15 cellular contexts compared by ENCODE assay signal in the genomic region with DNA sequence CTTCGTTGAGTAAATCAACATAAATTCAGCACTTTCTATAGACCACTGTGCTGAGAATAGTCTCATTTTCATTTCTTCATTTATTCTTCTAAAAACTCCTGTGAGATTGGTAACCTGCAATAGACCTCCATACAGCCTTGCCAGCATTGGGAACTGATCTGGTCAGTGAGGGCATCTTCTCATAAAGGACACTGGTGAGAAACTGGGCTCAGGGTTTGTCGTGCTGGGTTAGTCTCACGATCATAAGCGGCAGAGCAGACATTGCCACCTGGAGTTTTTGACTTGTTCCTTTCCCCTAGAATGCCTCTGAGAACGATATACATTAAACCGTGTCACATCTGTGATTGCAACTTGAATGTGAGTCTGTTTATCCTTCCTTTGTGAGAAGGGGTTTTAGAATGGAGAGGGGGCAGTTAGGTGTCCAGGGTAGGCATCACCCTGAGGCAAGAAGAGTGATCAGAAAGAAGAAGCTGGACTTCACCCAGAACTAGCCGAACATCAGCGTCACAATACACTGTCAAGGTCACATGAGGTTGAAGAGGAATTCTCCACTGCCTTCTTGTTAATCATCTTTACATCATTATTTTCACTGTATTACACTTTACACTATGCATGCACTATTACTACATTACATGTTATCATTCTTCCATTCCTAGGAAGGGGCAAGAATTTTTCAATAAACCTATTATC. TPM values are rescaled to one million over a fixed set of nuclear protein-coding genes. Genes with fewer than 3 reads are reported as not detected.
A peak's percentile ranks its signal among the peaks of the same experiment; 100 is the strongest.
DNase-seq lines count a peak whose midpoint lies in the region; ATAC-seq and TF ChIP-seq lines count a peak whose summit lies in the region.
"Had no signal": no experiment of that assay in that cellular context is flagged by ENCODE, and none has a peak within 500 bp of the region (broad histone marks: within the 10 kb centered on the region; RNA-seq: fewer than 3 reads in every experiment).

No MANE protein-coding gene starts in this region.

- no peak overlapping the region for H3K27ac ChIP-seq in CD8-positive, alpha-beta T cell (ENCODE audit: low read depth, low read length)
- no peak overlapping the region for H3K27ac ChIP-seq in H9 (ENCODE audit: insufficient read length, low read depth, low read length)
- H3K27ac ChIP-seq: BLaER1, SK-N-MC had no signal

- H3K23me2 ChIP-seq in H9 (ENCODE audit: insufficient read length, low read depth, low read length, poor library complexity, severe bottlenecking): no peaks in the 10 kb centered on the region

- no peaks in the 10 kb centered on the region for H3K9me3 ChIP-seq in CD8-positive, alpha-beta T cell (ENCODE audit: low read length)
- H3K9me3 ChIP-seq in H9 (ENCODE audit: control insufficient read depth, low read depth, low read length): no peaks in the 10 kb centered on the region

- intact Hi-C loops in CD8-positive, alpha-beta T cell (cut with DNase I, micrococcal nuclease): no loop called here

- no peak overlapping the region for H3K4ac ChIP-seq in H9 (ENCODE audit: low read depth, low read length)

- H3K14ac ChIP-seq in H9 (ENCODE audit: insufficient read depth, low read length): no peak overlapping the region

- no peaks in the 10 kb centered on the region for H3K36me3 Mint-ChIP-seq in CD8-positive, alpha-beta T cell
- no peaks in the 10 kb centered on the region for H3K36me3 Mint-ChIP-seq in H9 (ENCODE audit: insufficient read depth in 1 of 3, low read depth in 3 of 3)
- peaks cover 5% of the 10 kb centered on the region for H3K36me3 Mint-ChIP-seq in brain
- no peaks in the 10 kb centered on the region for H3K36me3 Mint-ChIP-seq in natural killer cell treated with Interleukin-12 subunit alpha and Interleukin-12 subunit beta and Interleukin-15 and Interleukin-18, amount 100 ng/mL, for 72 hours

- H3T11ph ChIP-seq in H9 (ENCODE audit: low read length): no peak overlapping the region

- DNase-seq in CD8-positive, alpha-beta T cell: no peak
- no peak for DNase-seq in H9
- no peak for DNase-seq in natural killer cell treated with Interleukin-12 subunit alpha and Interleukin-12 subunit beta and Interleukin-15 and Interleukin-18, amount 100 ng/mL, for 72 hours (ENCODE audit: low spot score)
- no peak for DNase-seq in NCI-H2171 treated with DMSO at 0.1 percent for 48 hours (lab: John Stamatoyannopoulos, UW)
- DNase-seq in middle frontal gyrus (ENCODE audit: extremely low spot score, low spot score): no peak
- no peak for DNase-seq in stimulated activated CD4-positive, alpha-beta T cell treated with anti-CD3 and anti-CD28 coated beads, Interleukin-15, amount 100 ng/mL, for 24 hours
- DNase-seq: foreskin melanocyte; mesendoderm; NCI-H2029 treated with DMSO at 0.1 percent for 48 hours; stimulated activated CD4-positive, alpha-beta T cell treated with anti-CD3 and anti-CD28 coated beads, Interleukin-1b, Interleukin-23, amount 100 ng/mL, for 48 hours; WERI-Rb-1 had no signal

- no peaks in the 10 kb centered on the region for H3K9me3 Mint-ChIP-seq in CD8-positive, alpha-beta T cell
- H3K9me3 Mint-ChIP-seq in H9 (no peaks in the 10 kb centered on the region), brain (peaks cover 0 to 1% (median 0%) of the 10 kb centered on the region in 5 experiments)
- H3K9me3 Mint-ChIP-seq in natural killer cell treated with Interleukin-12 subunit alpha and Interleukin-12 subunit beta and Interleukin-15 and Interleukin-18, amount 100 ng/mL, for 72 hours: no peaks in the 10 kb centered on the region

- no peak overlapping the region for H3K56ac ChIP-seq in H9 (ENCODE audit: insufficient read length, low read depth, low read length)

- no peak overlapping the region for H4K5ac ChIP-seq in H9 (ENCODE audit: insufficient read length, low read depth, low read length)

- H3K4me2 ChIP-seq in H9 (ENCODE audit: insufficient read depth, insufficient read length, low read length): no peak overlapping the region
- H3K4me2 ChIP-seq: BLaER1 had no signal

- no peak for TF ChIP-seq CTCF in CD8-positive, alpha-beta T cell (IDR thresholded peaks at IDR 0.05)
- no peak for TF ChIP-seq CTCF in H9 (conservative IDR thresholded peaks at IDR 0.05)
- no peak for TF ChIP-seq CTCF in brain (conservative IDR thresholded peaks at IDR 0.05)

- H3K36me3 ChIP-seq in CD8-positive, alpha-beta T cell (ENCODE audit: insufficient read depth, low read length): no peaks in the 10 kb centered on the region
- H3K36me3 ChIP-seq: BLaER1 had no signal

- no CpG with 5 or more reads among the region's 8 CpGs for WGBS in H9 (ENCODE audit: extremely low coverage, insufficient read length, low lambda C conversion rate)

- no peaks in the 10 kb centered on the region for H3K79me1 ChIP-seq in H9 (ENCODE audit: insufficient read depth, low read depth, low read length, poor library complexity, severe bottlenecking)

- no peak overlapping the region for H3K4me3 ChIP-seq in CD8-positive, alpha-beta T cell (ENCODE audit: low read depth, low read length)
- H3K4me3 ChIP-seq: BLaER1 had no signal

- no peak overlapping the region for H2BK12ac ChIP-seq in H9 (ENCODE audit: insufficient read length, low read depth, low read length)

- H3K4me1 ChIP-seq in CD8-positive, alpha-beta T cell (ENCODE audit: insufficient read depth, low read length): peaks cover 6% of the 10 kb centered on the region
- no peaks in the 10 kb centered on the region for H3K4me1 ChIP-seq in H9 (ENCODE audit: insufficient read depth, low read length)
- H3K4me1 ChIP-seq: BLaER1 had no signal

- H3K4me1 Mint-ChIP-seq in CD8-positive, alpha-beta T cell (ENCODE audit: low read depth): peaks cover 13% of the 10 kb centered on the region
- H3K4me1 Mint-ChIP-seq in H9: peaks cover 10% of the 10 kb centered on the region in 2 experiments
- H3K4me1 Mint-ChIP-seq in brain: peaks cover 52% of the 10 kb centered on the region
- peaks cover 8 to 10% of the 10 kb centered on the region in 2 donors for H3K4me1 Mint-ChIP-seq in natural killer cell treated with Interleukin-12 subunit alpha and Interleukin-12 subunit beta and Interleukin-15 and Interleukin-18, amount 100 ng/mL, for 72 hours (ENCODE audit: low read depth in 2 of 2)

- no peak overlapping the region for H3K23ac ChIP-seq in H9 (ENCODE audit: insufficient read length, low read depth, low read length)

- H3K79me2 ChIP-seq in H9 (ENCODE audit: insufficient read depth, low read length): no peaks in the 10 kb centered on the region

- no peak overlapping the region for H4K91ac ChIP-seq in H9 (ENCODE audit: insufficient read length, low read depth, low read length)

- POLR2A ChIA-PET in CD8-positive, alpha-beta T cell (lab: Charles Lee): no interaction called here

- peak overlapping the region; percentile 15 for H3K4me3 Mint-ChIP-seq in CD8-positive, alpha-beta T cell
- H3K4me3 Mint-ChIP-seq in H9 (peak overlapping the region; percentile 62 to 81), brain (peak overlapping the region; percentile 92 to 96 (median 94))
- peak overlapping the region; percentile 87 for H3K4me3 Mint-ChIP-seq in natural killer cell treated with Interleukin-12 subunit alpha and Interleukin-12 subunit beta and Interleukin-15 and Interleukin-18, amount 100 ng/mL, for 72 hours

- peaks cover 37% of the 10 kb centered on the region for H3K27me3 ChIP-seq in CD8-positive, alpha-beta T cell (ENCODE audit: insufficient read depth, low read length)
- H3K27me3 ChIP-seq in H9 (ENCODE audit: insufficient read depth, low read length): peaks cover 13% of the 10 kb centered on the region; the same call in 1 of the 2 replicates
- H3K27me3 ChIP-seq: BLaER1 had no signal

- no peak overlapping the region for H2BK20ac ChIP-seq in H9 (ENCODE audit: low read depth, low read length, poor library complexity, severe bottlenecking)

- H4K20me1 ChIP-seq in H9 (ENCODE audit: control insufficient read depth, insufficient read depth, insufficient read length): no peaks in the 10 kb centered on the region
- H4K20me1 ChIP-seq: BLaER1 had no signal

- no peak overlapping the region for H2AK5ac ChIP-seq in H9 (ENCODE audit: insufficient read length, low read length)

- no peak overlapping the region for H3K27ac Mint-ChIP-seq in CD8-positive, alpha-beta T cell
- no peak overlapping the region for H3K27ac Mint-ChIP-seq in H9
- peak overlapping the region; percentile 90 to 97 (median 97) for H3K27ac Mint-ChIP-seq in brain
- no peak overlapping the region for H3K27ac Mint-ChIP-seq in natural killer cell treated with Interleukin-12 subunit alpha and Interleukin-12 subunit beta and Interleukin-15 and Interleukin-18, amount 100 ng/mL, for 72 hours

- no peak overlapping the region for H3K18ac ChIP-seq in H9 (ENCODE audit: insufficient read length, low read depth, low read length)

- H2BK5ac ChIP-seq in H9 (ENCODE audit: insufficient read length, low read length): no peak overlapping the region

- H3K9ac ChIP-seq in H9 (ENCODE audit: extremely low read depth, insufficient read length, low read length): no peak overlapping the region
- H3K9ac ChIP-seq: BLaER1 had no signal

- no peak overlapping the region for H2BK120ac ChIP-seq in H9 (ENCODE audit: low read depth, low read length, poor library complexity, severe bottlenecking)

- H3K27me3 Mint-ChIP-seq in CD8-positive, alpha-beta T cell (ENCODE audit: low read depth): peaks cover 70% of the 10 kb centered on the region
- H3K27me3 Mint-ChIP-seq in H9 (ENCODE audit: low read depth) (peaks cover 88% of the 10 kb centered on the region), brain (peaks cover 8% of the 10 kb centered on the region)
- H3K27me3 Mint-ChIP-seq in natural killer cell treated with Interleukin-12 subunit alpha and Interleukin-12 subunit beta and Interleukin-15 and Interleukin-18, amount 100 ng/mL, for 72 hours: peaks cover 45 to 59% of the 10 kb centered on the region in 2 donors

- no peak for ATAC-seq in CD8-positive, alpha-beta T cell
- ATAC-seq in natural killer cell treated with Interleukin-12 subunit alpha and Interleukin-12 subunit beta and Interleukin-15 and Interleukin-18, amount 100 ng/mL, for 72 hours: no peak
- no peak for ATAC-seq in GM21825 (IDR thresholded peaks at IDR 0.05; ENCODE audit: unreplicated experiment)

- H4K8ac ChIP-seq in H9 (replicated peaks; ENCODE audit: insufficient read length, low read depth, low read length): no peak overlapping the region

- no peak overlapping the region for H2AFZ ChIP-seq in H9 (ENCODE audit: low read length)

- CTCF ChIA-PET in CD8-positive, alpha-beta T cell (lab: Charles Lee): no interaction called here

- H2BK15ac ChIP-seq in H9 (ENCODE audit: low read depth, low read length): no peak overlapping the region

RNA-seq across cellular contexts. Expression of a gene that starts 1.4 kb away (rescaled TPM):
- not detected for total RNA-seq in CD8-positive, alpha-beta T cell
- total RNA-seq in H9 (2021): 3.4 and 6.6 TPM in 2 replicates
- 7.9 TPM for polyA plus RNA-seq in brain (ENCODE audit: insufficient read depth, low read depth, low replicate concordance)
- 10 to 100 TPM in 1 of 2 donors, 1 to 10 TPM in 1; 2.5 to 21.3 TPM for total RNA-seq in natural killer cell treated with Interleukin-12 subunit alpha and Interleukin-12 subunit beta and Interleukin-15 and Interleukin-18, amount 100 ng/mL, for 72 hours

Comparison
In these comparisons a context has a peak if more than half of its experiments do, and no peak if none do; other contexts are left out.
1. H3K27ac Mint-ChIP-seq: peak in brain (5 of 5); none in CD8-positive, alpha-beta T cell (single experiment), H9 (0 of 3) and natural killer cell treated with Interleukin-12 subunit alpha and Interleukin-12 subunit beta and Interleukin-15 and Interleukin-18, amount 100 ng/mL, for 72 hours (0 of 2).
2. H3K4me3 Mint-ChIP-seq: peak in every context shown above with its lines; median percentile 94 in brain; 87 in natural killer cell treated with Interleukin-12 subunit alpha and Interleukin-12 subunit beta and Interleukin-15 and Interleukin-18, amount 100 ng/mL, for 72 hours; 72 in H9; 15 in CD8-positive, alpha-beta T cell.